ENCODE assay signal across 11 cellular contexts in genomic region chrX:6226053-6226645, GRCh38. TPM values are rescaled to one million over a fixed set of nuclear protein-coding genes. Genes with fewer than 3 reads are reported as not detected.
DNase-seq lines count a peak whose midpoint lies in the region; ATAC-seq and TF ChIP-seq lines count a peak whose summit lies in the region.
"Had no signal": no experiment of that assay in that cellular context is flagged by ENCODE, and none has a peak within 500 bp of the region (broad histone marks: within the 10 kb centered on the region; RNA-seq: fewer than 3 reads in every experiment).

No MANE protein-coding gene starts in this region.

- H4K8ac ChIP-seq in mesendoderm (ENCODE audit: low read depth, low read length), result peak overlapping the region; percentile 94

- H3K4me1 ChIP-seq in mesendoderm (ENCODE audit: control insufficient read depth, low read depth, low read length) (no peaks in the 10 kb centered on the region), upper lobe of right lung (no peaks in the 10 kb centered on the region)

- H2BK15ac ChIP-seq in mesendoderm (replicated peaks; ENCODE audit: low read depth), result no peak overlapping the region

- intact Hi-C loops in dorsolateral prefrontal cortex (cut with DNase I), result loop anchor here (5.0 to 10.0 kb wide), 2 partner anchors 201 to 204 kb away; no protein-coding TSS in a partner anchor
- intact Hi-C loops in upper lobe of right lung (cut with DNase I), result no loop called here

- H3K27ac ChIP-seq in dorsolateral prefrontal cortex, result peak overlapping the region in 47 of 59 donors; percentile 9 to 84 (median 57)
- peak overlapping the region; percentile 96 for H3K27ac ChIP-seq in mesendoderm (ENCODE audit: low read depth, low read length)
- no peak overlapping the region for H3K27ac ChIP-seq in upper lobe of right lung

- H3K79me1 ChIP-seq in mesendoderm (ENCODE audit: low read length), result no peaks in the 10 kb centered on the region

- no peak overlapping the region for H4K5ac ChIP-seq in mesendoderm (ENCODE audit: low read length)

- H3K9me3 ChIP-seq in upper lobe of right lung, result no peaks in the 10 kb centered on the region

- peak overlapping the region; percentile 9 for H3K4me2 ChIP-seq in mesendoderm (ENCODE audit: low read length)

- H2BK120ac ChIP-seq in mesendoderm (ENCODE audit: low read depth, low read length), result peak overlapping the region; percentile 61

- WGBS in mesendoderm (ENCODE audit: extremely low coverage, insufficient coverage, low lambda C conversion rate), result no CpG with 5 or more reads among the region's 50 CpGs

- no peak for ATAC-seq in upper lobe of right lung
- no peak for ATAC-seq in GM18511 (IDR thresholded peaks at IDR 0.05; ENCODE audit: unreplicated experiment)
- ATAC-seq in HG03432 (IDR thresholded peaks at IDR 0.05; ENCODE audit: unreplicated experiment), result no peak

- DNase-seq in activated gamma-delta T cell (lab: John Stamatoyannopoulos, UW) (peak; percentile 6), activated gamma-delta T cell treated with Interleukin-2 at 50 U/mL for 16 hours (no peak), dorsolateral prefrontal cortex (peak in 6 of 10 donors; percentile 16 to 55 (median 33)), mesendoderm (peak; percentile 71), upper lobe of right lung (no peak), NOMO-1 (lab: John Stamatoyannopoulos, UW; ENCODE audit: unreplicated experiment in 2 of 2) (no peak)
- DNase-seq: CD4-positive, CD25-positive, alpha-beta regulatory T cell; central memory CD4-positive, alpha-beta T cell; RPMI8226 had no signal

- peak overlapping the region; percentile 94 for H3K56ac ChIP-seq in mesendoderm (ENCODE audit: low read length)

- H3K27me3 ChIP-seq in dorsolateral prefrontal cortex (peaks cover 0 to 56% (median 19%) of the 10 kb centered on the region in 45 donors), mesendoderm (ENCODE audit: insufficient read depth, low read length, poor library complexity) (no peaks in the 10 kb centered on the region), upper lobe of right lung (no peaks in the 10 kb centered on the region)

- H3K4ac ChIP-seq in mesendoderm (ENCODE audit: low read depth, low read length), result peak overlapping the region; percentile 78

- peak overlapping the region; percentile 83 for H3K9ac ChIP-seq in mesendoderm (ENCODE audit: low read length)

- H2BK5ac ChIP-seq in mesendoderm (ENCODE audit: low read length), result no peak overlapping the region

- H3K79me2 ChIP-seq in mesendoderm (ENCODE audit: control insufficient read depth, insufficient read depth, low read length), result peaks cover 36% of the 10 kb centered on the region

- no peaks in the 10 kb centered on the region for H3K36me3 ChIP-seq in mesendoderm (ENCODE audit: control insufficient read depth, insufficient read depth, low read length)
- no peaks in the 10 kb centered on the region for H3K36me3 ChIP-seq in upper lobe of right lung

- peak in 1 of 56 donors; percentile 17 for TF ChIP-seq CTCF in dorsolateral prefrontal cortex (IDR thresholded peaks at IDR 0.05 in 54 of 56, conservative IDR thresholded peaks at IDR 0.05 in 2 of 56; ENCODE audit: low read depth in 1 of 56, partially characterized antibody in 56 of 56)
- TF ChIP-seq CTCF in upper lobe of right lung (IDR thresholded peaks at IDR 0.05), result no peak

- peak overlapping the region; percentile 61 for H3K18ac ChIP-seq in mesendoderm (ENCODE audit: low read length)

- H3K23ac ChIP-seq in mesendoderm (ENCODE audit: low read length), result no peak overlapping the region

- H3K4me3 ChIP-seq in dorsolateral prefrontal cortex (peak overlapping the region; percentile 26 to 80 (median 64)), mesendoderm (ENCODE audit: low read length) (peak overlapping the region; percentile 39), upper lobe of right lung (peak overlapping the region; percentile 30)

- no peak overlapping the region for H2AK5ac ChIP-seq in mesendoderm (ENCODE audit: low read length)

RNA-seq across cellular contexts. Expression of gene NLGN4X, which starts 2.5 kb away (rescaled TPM):
- total RNA-seq in dorsolateral prefrontal cortex (10 to 100 TPM; 23.2 to 69.8 (median 46.9) TPM), upper lobe of right lung (4.2 TPM)
- polyA plus RNA-seq in mesendoderm (2013, experiment 1 of 2), result 42.9 TPM
- 42.3 TPM for polyA plus RNA-seq in mesendoderm (2013, experiment 2 of 2)
- total RNA-seq: CD4-positive, CD25-positive, alpha-beta regulatory T cell had no signal
- polyA plus RNA-seq: CD4-positive, CD25-positive, alpha-beta regulatory T cell had no signal

Comparison
In these comparisons a context has a peak if more than half of its experiments do, and no peak if none do; other contexts are left out.
1. DNase-seq: peak in activated gamma-delta T cell (single experiment), dorsolateral prefrontal cortex (6 of 10) and mesendoderm (single experiment); none in activated gamma-delta T cell treated with Interleukin-2 at 50 U/mL for 16 hours (single experiment), upper lobe of right lung (single experiment) and NOMO-1 (0 of 2).
2. Peak in every context shown above with its lines, with median percentiles within 50 percentile points of each other: H3K4me3 ChIP-seq.